Comparison of ENCODE assay signal across 8 cellular contexts in genomic region chr5:31824886-31825774, GRCh38.
DNase-seq lines count a peak whose midpoint lies in the region; ATAC-seq, FAIRE-seq and TF ChIP-seq lines count a peak whose summit lies in the region.

No MANE protein-coding gene starts in this region.

- no peak overlapping the region for H3K4me3 ChIP-seq in bronchial epithelial cell (ENCODE audit: low read depth, low read length)

- peak; percentile 71 for DNase-seq in Ammon's horn (ENCODE audit: low spot score)
- peak; percentile 6 to 78 (median 41) for DNase-seq in NCI-H1417 (lab: John Stamatoyannopoulos, UW)
- DNase-seq in T-cell: peak in 29 of 34 experiments; percentile 2 to 59 (median 24)
- peak; percentile 74 for DNase-seq in bronchial epithelial cell (ENCODE audit: low read depth)
- DNase-seq in kidney glomerular epithelial cell (lab: John Stamatoyannopoulos, UW): peak; percentile 29
- peak; percentile 17 to 34 for DNase-seq in stimulated activated CD4-positive, alpha-beta T cell treated with anti-CD3 and anti-CD28 coated beads, Interleukin-4, amount 100 ng/mL, for 4 hours
- DNase-seq in effector CD8-positive, alpha-beta T cell (lab: John Stamatoyannopoulos, UW): no peak

- peaks cover 2 to 8% (median 6%) of the 10 kb centered on the region in 3 donors for H3K4me1 Mint-ChIP-seq in T-cell

- peaks cover 0 to 8% (median 2%) of the 10 kb centered on the region in 3 donors for H3K9me3 Mint-ChIP-seq in T-cell

- no peaks in the 10 kb centered on the region for H3K36me3 Mint-ChIP-seq in T-cell

- no peak overlapping the region for H3K27ac Mint-ChIP-seq in T-cell

- H3K4me3 Mint-ChIP-seq in T-cell: peak overlapping the region in 2 of 3 donors; percentile 34 to 37

- CTCF ChIA-PET in T-cell (lab: Charles Lee): interaction anchor here (0.6 to 2.6 kb wide), 6 partner anchors 34 to 268 kb away, joined by 3 to 15 read pairs (median 8); no protein-coding TSS in a partner anchor

- TF ChIP-seq CTCF in bronchial epithelial cell (IDR thresholded peaks at IDR 0.05; ENCODE audit: insufficient read depth, low read length, severe bottlenecking): peak; percentile 60

- ATAC-seq in GM19351 (IDR thresholded peaks at IDR 0.05; ENCODE audit: unreplicated experiment): peak; percentile 80
- ATAC-seq in T-cell (replicated peaks in 1 of 4): peak; percentile 64 to 96 (median 81)

- peaks cover 2% of the 10 kb centered on the region for H3K27me3 ChIP-seq in bronchial epithelial cell (ENCODE audit: control insufficient read depth, insufficient read depth, low read length)

- POLR2A ChIA-PET in T-cell (lab: Charles Lee): no interaction called here

- peaks cover 0 to 10% of the 10 kb centered on the region in 2 donors for H3K27me3 Mint-ChIP-seq in T-cell

- no peak for FAIRE-seq in bronchial epithelial cell (lab: Jason Lieb, UNC)

- H3K36me3 ChIP-seq in bronchial epithelial cell (ENCODE audit: control insufficient read depth, insufficient read depth, low read length): no peaks in the 10 kb centered on the region
